2 cellular contexts compared by ENCODE assay signal in genomic region chr13:30918662-30919405, GRCh38.
TF ChIP-seq lines count a peak whose summit lies in the region.

No MANE protein-coding gene starts in this region.

TF ChIP-seq in SK-N-SH treated with all-trans-retinoic acid at 6 μM for 48 hours, 23 proteins besides CTCF, POLR2A, EP300 and RAD21 (continued from another document):
- no peak for TF ChIP-seq CSRNP3 (CRISPR knock-in tag; IDR thresholded peaks at IDR 0.05)

TF ChIP-seq in SK-N-SH, 30 proteins besides CTCF, POLR2A, EP300 and RAD21 (continued from another document):
- TF ChIP-seq ZBTB33 (IDR thresholded peaks at IDR 0.05; ENCODE audit: borderline replicate concordance, low read depth): no peak
- no peak for TF ChIP-seq TAF1 (IDR thresholded peaks at IDR 0.05; ENCODE audit: borderline replicate concordance, low read depth, low read length)
- TF ChIP-seq MXI1 (IDR thresholded peaks at IDR 0.05; ENCODE audit: low read depth, low read length): no peak
- TF ChIP-seq GABPA (IDR thresholded peaks at IDR 0.05; ENCODE audit: low read depth): no peak
- no peak for TF ChIP-seq ELF1 (IDR thresholded peaks at IDR 0.05)
- TF ChIP-seq NRF1 (IDR thresholded peaks at IDR 0.05; ENCODE audit: low read depth, low read length): no peak
- no peak for TF ChIP-seq USF1 (IDR thresholded peaks at IDR 0.05; ENCODE audit: borderline replicate concordance, low read depth)
- TF ChIP-seq POLR2AphosphoS5 (IDR thresholded peaks at IDR 0.05; ENCODE audit: low read depth, low read length): no peak
- TF ChIP-seq IRF3 (IDR thresholded peaks at IDR 0.05; ENCODE audit: low read depth, low read length): no peak
- no peak for TF ChIP-seq MAX (IDR thresholded peaks at IDR 0.05; ENCODE audit: low read depth)
- TF ChIP-seq CHD2 (IDR thresholded peaks at IDR 0.05; ENCODE audit: low read length, partially characterized antibody): no peak
- TF ChIP-seq FOSL2 (IDR thresholded peaks at IDR 0.05; ENCODE audit: borderline replicate concordance, low read depth): no peak
- TF ChIP-seq USF2 (IDR thresholded peaks at IDR 0.05; ENCODE audit: borderline replicate concordance, low read depth, low read length): no peak
- no peak for TF ChIP-seq RFX5 (IDR thresholded peaks at IDR 0.05; ENCODE audit: low read length)
- no peak for TF ChIP-seq YY1 (IDR thresholded peaks at IDR 0.05; ENCODE audit: low read depth)
TF ChIP-seq in SK-N-SH: peak in this region for 0.
